ENCODE assay signal across 8 cellular contexts in the genomic region with DNA sequence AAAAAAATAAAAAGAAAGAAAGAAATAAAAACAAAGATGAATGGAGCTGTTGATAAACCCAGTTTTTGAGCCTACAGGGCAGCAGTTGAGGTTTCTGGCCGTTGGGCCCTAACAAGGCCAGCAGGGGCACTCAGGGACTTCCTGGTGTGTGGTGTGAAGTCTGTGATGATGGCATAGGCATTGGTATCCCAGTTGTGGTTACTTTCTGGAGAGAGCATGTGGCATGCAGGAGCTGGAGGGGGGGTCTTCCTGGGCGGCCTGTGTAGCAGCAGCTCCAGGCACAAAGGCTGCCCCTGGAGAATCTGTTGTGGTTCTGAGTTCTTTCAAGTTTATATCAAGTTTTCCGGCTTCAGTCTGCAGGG. TPM values are rescaled to one million over a fixed set of nuclear protein-coding genes. Genes with fewer than 3 reads are reported as not detected.
DNase-seq lines count a peak whose midpoint lies in the region; ATAC-seq and TF ChIP-seq lines count a peak whose summit lies in the region.

No MANE protein-coding gene starts in this region.

- POLR2A ChIA-PET in OCI-LY7 (lab: Charles Lee): interaction anchor here (0.9 to 1.6 kb wide), 3 partner anchors 10 to 52 kb away, joined by 3 to 4 read pairs (median 3); no protein-coding TSS in a partner anchor

- intact Hi-C loops in OCI-LY7 (cut with micrococcal nuclease; ENCODE audit: unreplicated experiment): loop anchor here (2.0 kb wide), 1 partner anchor 57 kb away; no protein-coding TSS in a partner anchor
- intact Hi-C loops in ovary (cut with DNase I): loop anchor here in 1 of 4 donors (5.0 kb wide), 1 partner anchor 91 kb away; the partner anchor contains the start of genes GNB1L and RTL10

- H3K9me2 ChIP-seq in OCI-LY7 (ENCODE audit: insufficient read depth, low read length): no peaks in the 10 kb centered on the region

- H3K36me3 Mint-ChIP-seq in endothelial cell (ENCODE audit: low read depth, unreplicated experiment): peaks cover 4% of the 10 kb centered on the region

- TF ChIP-seq CTCF in GM12865 (IDR thresholded peaks at IDR 0.05; ENCODE audit: insufficient read depth, low read depth, low read length, missing control alignments) (no peak), OCI-LY7 (conservative IDR thresholded peaks at IDR 0.05; ENCODE audit: low read length) (no peak), endothelial cell (IDR thresholded peaks at IDR 0.05; ENCODE audit: unreplicated experiment) (no peak), ovary (IDR thresholded peaks at IDR 0.05) (no peak)

- DNase-seq in GM12865 (ENCODE audit: low read depth) (peak; percentile 37), OCI-LY7 (ENCODE audit: low spot score) (peak; percentile 43), endothelial cell (ENCODE audit: low spot score) (no peak), ovary (peak in 1 of 5 donors; percentile 31), NCI-H2171 (lab: John Stamatoyannopoulos, UW) (no peak), substantia nigra (lab: John Stamatoyannopoulos, UW) (no peak)
- no peak for DNase-seq in central memory CD4-positive, alpha-beta T cell

- H3K9me3 ChIP-seq in OCI-LY7 (ENCODE audit: low read length) (no peaks in the 10 kb centered on the region), ovary (no peaks in the 10 kb centered on the region)

- peak overlapping the region; percentile 12 for H3K27ac Mint-ChIP-seq in endothelial cell (ENCODE audit: unreplicated experiment)

- H3K4me1 Mint-ChIP-seq in endothelial cell (ENCODE audit: unreplicated experiment): peaks cover 34% of the 10 kb centered on the region

- H3K9me3 Mint-ChIP-seq in endothelial cell (ENCODE audit: unreplicated experiment): no peaks in the 10 kb centered on the region

- TF ChIP-seq EP300 in ovary (IDR thresholded peaks at IDR 0.05): no peak

- no peak for ATAC-seq in HG02852 (IDR thresholded peaks at IDR 0.05; ENCODE audit: unreplicated experiment)

- H3K4me3 ChIP-seq in GM12865 (ENCODE audit: low read depth, low read length): peak overlapping the region; percentile 70
- H3K4me3 ChIP-seq in OCI-LY7 (ENCODE audit: low read depth, low read length, poor library complexity, severe bottlenecking): peak overlapping the region; percentile 49
- H3K4me3 ChIP-seq in ovary: no peak overlapping the region

- H3K4me3 Mint-ChIP-seq in endothelial cell (ENCODE audit: unreplicated experiment): peak overlapping the region; percentile 62

- H3K27me3 ChIP-seq in ovary: no peaks in the 10 kb centered on the region

- H3K36me3 ChIP-seq in OCI-LY7 (ENCODE audit: insufficient read depth, low read length) (peaks cover 25% of the 10 kb centered on the region), ovary (no peaks in the 10 kb centered on the region)

- peaks cover 38% of the 10 kb centered on the region for H3K79me2 ChIP-seq in OCI-LY7 (ENCODE audit: insufficient read depth, low read depth, low read length)

- peak overlapping the region; percentile 98 for H3K4me2 ChIP-seq in OCI-LY7 (ENCODE audit: low read length)

- H3K27ac ChIP-seq in OCI-LY7 (ENCODE audit: low read depth, low read length, poor library complexity, severe bottlenecking): peak overlapping the region; percentile 66
- H3K27ac ChIP-seq in ovary: peak overlapping the region; percentile 97 to 98
- no peak overlapping the region for H3K27ac ChIP-seq in substantia nigra (ENCODE audit: low read depth, low read length, poor library complexity, severe bottlenecking)

- CTCF ChIA-PET in OCI-LY7 (lab: Charles Lee; ENCODE audit: unreplicated experiment): no interaction called here

- H2AFZ ChIP-seq in OCI-LY7 (ENCODE audit: low read length): no peak overlapping the region

- no peaks in the 10 kb centered on the region for H4K20me1 ChIP-seq in OCI-LY7 (ENCODE audit: insufficient read depth, low read length)

- H3K4me1 ChIP-seq in OCI-LY7 (ENCODE audit: insufficient read depth, low read length, poor library complexity, severe bottlenecking): peaks cover 32% of the 10 kb centered on the region
- H3K4me1 ChIP-seq in ovary (ENCODE audit: insufficient read depth): peaks cover 22% of the 10 kb centered on the region

- no TSS peak for BruUV-seq in OCI-LY7 (replicated peaks; lab: Mats Ljungman, UMichigan)

- peaks cover 7% of the 10 kb centered on the region for H3K27me3 Mint-ChIP-seq in endothelial cell (ENCODE audit: unreplicated experiment)

- WGBS in ovary, 3 donors: 19 to 27% (median 27%) methylated on average over 3 of the region's 3 CpGs

- no peak for TF ChIP-seq POLR2A in ovary (IDR thresholded peaks at IDR 0.05)

RNA-seq across cellular contexts. Expression of gene TXNRD2, which starts 2.0 kb away (rescaled TPM):
- 24.1 and 28.9 TPM in 2 replicates for total RNA-seq in OCI-LY7 (2014; rRNA removed; shearing (Covaris generic))
- total RNA-seq in OCI-LY7 (2022): 23.5 and 24.7 TPM in 2 replicates
- 23.0 TPM for total RNA-seq in endothelial cell (ENCODE audit: unreplicated experiment)
- total RNA-seq in ovary: 10 to 100 TPM; 21.3 to 37.3 (median 26.9) TPM
- polyA plus RNA-seq in ovary: 10 to 100 TPM; 21.3 to 37.8 TPM

RNA-seq across cellular contexts. Expression of gene COMT, which starts 2.1 kb away (rescaled TPM):
- 102 and 112 TPM in 2 replicates for total RNA-seq in OCI-LY7 (2014; rRNA removed; shearing (Covaris generic))
- total RNA-seq in OCI-LY7 (2022) (89.5 and 90.8 TPM in 2 replicates), endothelial cell (ENCODE audit: unreplicated experiment) (49.0 TPM), ovary (100 to 1,000 TPM; 143 to 194 (median 161) TPM)
- 100 to 1,000 TPM in 1 of 2 donors, 10 to 100 TPM in 1; 23.1 to 200 TPM for polyA plus RNA-seq in ovary

Comparison
In these comparisons a context has a peak if more than half of its experiments do, and no peak if none do; other contexts are left out.
1. DNase-seq: peak in GM12865 (single experiment) and OCI-LY7 (single experiment); none in endothelial cell (single experiment), central memory CD4-positive, alpha-beta T cell (single experiment), NCI-H2171 (single experiment) and substantia nigra (0 of 49).